ENCODE assay signal across 19 cellular contexts in genomic region chr14:101226265-101226602, GRCh38.
"Had no signal": no experiment of that assay in that cellular context is flagged by ENCODE, and none has a peak within 500 bp of the region (broad histone marks: within the 10 kb centered on the region; RNA-seq: fewer than 3 reads in every experiment).

No MANE protein-coding gene starts in this region.

- H3K36me3 ChIP-seq: brain microvascular endothelial cell, left ventricle myocardium inferior, spleen, tibial artery had no signal

- H3K27me3 ChIP-seq: brain microvascular endothelial cell, foreskin keratinocyte had no signal

- H3K9ac ChIP-seq: parathyroid adenoma had no signal

- DNase-seq: activated CD4-positive, alpha-beta T cell treated with anti-CD3 and anti-CD28 coated beads for 48 hours; activated CD4-positive, CD25-positive, alpha-beta regulatory T cell; activated naive CD4-positive, alpha-beta T cell treated with Interleukin-2 at 50 U/mL for 16 hours; activated T-cell treated with anti-CD3 and anti-CD28 coated beads, Interleukin-2, amount 50 U/mL, for 1 hour; brain microvascular endothelial cell; central memory CD4-positive, alpha-beta T cell; foreskin keratinocyte; hypothalamus; kidney; left ventricle myocardium inferior; mammary epithelial cell; spleen; stimulated activated naive CD4-positive, alpha-beta T cell; T-helper 1 cell; T1000; tibial artery had no signal

- H3K9me3 Mint-ChIP-seq: activated T-helper 2 cell treated with anti-CD3 and anti-CD28 coated beads, Interferon-gamma antibody, Interleukin-2, Interleukin-4, amounts not matched to agents 10 μg/mL and 5 μg/mL and 100 μg/mL, durations not matched to agents 14 hours and 24 hours and 36 hours had no signal

- H3K27ac Mint-ChIP-seq: activated T-helper 2 cell treated with anti-CD3 and anti-CD28 coated beads, Interferon-gamma antibody, Interleukin-2, Interleukin-4, amounts not matched to agents 10 μg/mL and 5 μg/mL and 100 μg/mL, durations not matched to agents 14 hours and 24 hours and 36 hours had no signal

- ATAC-seq: foreskin keratinocyte had no signal

- H2AFZ ChIP-seq: parathyroid adenoma had no signal

- H3K27ac ChIP-seq: brain microvascular endothelial cell, foreskin keratinocyte, left ventricle myocardium inferior, parathyroid adenoma, spleen, tibial artery had no signal

- H3K79me2 ChIP-seq: parathyroid adenoma had no signal

- H3K9me3 ChIP-seq: left ventricle myocardium inferior had no signal

- H3K4me1 ChIP-seq: foreskin keratinocyte, left ventricle myocardium inferior, parathyroid adenoma, spleen, tibial artery had no signal

- H3K4me3 ChIP-seq: left ventricle myocardium inferior, spleen, tibial artery had no signal

- FAIRE-seq: colon, kidney had no signal
